In genomic region chr13:25085125-25085742, GRCh38 we compare ENCODE assay signal across 8 cellular contexts. TPM values are rescaled to one million over a fixed set of nuclear protein-coding genes. Genes with fewer than 3 reads are reported as not detected.
DNase-seq lines count a peak whose midpoint lies in the region; ATAC-seq, FAIRE-seq and TF ChIP-seq lines count a peak whose summit lies in the region.

No MANE protein-coding gene starts in this region.

- intact Hi-C loops in aorta (cut with DNase I) = no loop called here

- no peak for DNase-seq in AG04450 (ENCODE audit: low read depth, low spot score)
- peak; percentile 56 for DNase-seq in GM10248 (ENCODE audit: extremely low spot score)
- peak; percentile 67 for DNase-seq in NAMALWA (ENCODE audit: low spot score)
- DNase-seq in amniotic stem cell (lab: John Stamatoyannopoulos, UW) = peak; percentile 46
- peak; percentile 53 for DNase-seq in kidney glomerular epithelial cell (lab: John Stamatoyannopoulos, UW)
- DNase-seq in urothelium cell line (ENCODE audit: low spot score) = peak; percentile 32
- no peak for DNase-seq in aorta
- DNase-seq in NCI-H2196 treated with DMSO at 0.1 percent for 48 hours (lab: John Stamatoyannopoulos, UW; ENCODE audit: unreplicated experiment) = no peak

- no peaks in the 10 kb centered on the region for H3K36me3 ChIP-seq in aorta (ENCODE audit: control insufficient read depth in 1 of 2, insufficient read depth in 2 of 2, low read length in 1 of 2)

- no peak for FAIRE-seq in urothelium cell line (lab: Jason Lieb, UNC)

- H3K4me3 ChIP-seq in AG04450 (ENCODE audit: low read depth, low read length) (no peak overlapping the region), aorta (ENCODE audit: low read length in 2 of 2) (no peak overlapping the region)

- CTCF ChIA-PET in AG04450 (lab: Charles Lee) = interaction anchor here (0.8 to 2.8 kb wide), 3 partner anchors 11 to 27 kb away, joined by 3 to 17 read pairs (median 3); partner anchors contain the start of gene PABPC3
- CTCF ChIA-PET in GM10248 (lab: Yijun Ruan, JAX) = interaction anchor here (0.7 to 4.7 kb wide), 17 partner anchors 9 to 290 kb away, joined by 3 to 41 read pairs (median 4); no protein-coding TSS in a partner anchor

- POLR2A ChIA-PET in AG04450 (lab: Yijun Ruan, JAX) (no interaction called here), GM10248 (lab: Yijun Ruan, JAX) (no interaction called here)

- H3K9me3 ChIP-seq in AG04450 (ENCODE audit: control insufficient read depth, insufficient read depth, low read length) (no peaks in the 10 kb centered on the region), aorta (ENCODE audit: control insufficient read depth, low read length) (no peaks in the 10 kb centered on the region)

- TF ChIP-seq CTCF in AG04450 (IDR thresholded peaks at IDR 0.05; ENCODE audit: low read depth, low read length) (peak; percentile 73), GM10248 (IDR thresholded peaks at IDR 0.05; ENCODE audit: control extremely low read depth, extremely low read depth, low read depth, missing control alignments) (peak; percentile 70)

- no peaks in the 10 kb centered on the region for H3K4me1 ChIP-seq in aorta (ENCODE audit: control insufficient read depth in 1 of 2, insufficient read depth in 2 of 2, low read length in 2 of 2)

- peaks cover 2% of the 10 kb centered on the region for H3K27me3 ChIP-seq in AG04450 (ENCODE audit: control insufficient read depth, insufficient read depth, low read length)
- peaks cover 0 to 3% of the 10 kb centered on the region in 2 donors for H3K27me3 ChIP-seq in aorta (ENCODE audit: control insufficient read depth in 1 of 2, insufficient read depth in 2 of 2, low read length in 1 of 2)

- WGBS in aorta, 2 donors = 40 to 47% methylated on average over 6 of the region's 6 CpGs

- H3K27ac ChIP-seq in AG04450 (ENCODE audit: low read depth, low read length) (no peak overlapping the region), aorta (ENCODE audit: low read depth in 1 of 2, low read length in 2 of 2) (no peak overlapping the region)

- no peak for ATAC-seq in aorta (ENCODE audit: low FRiP score)

RNA-seq across cellular contexts. Expression of gene PABPC3, which starts 10.7 kb away (rescaled TPM):
- polyA plus RNA-seq in AG04450 (2011; rRNA removed) (0.36 and 0.50 TPM in 2 replicates), aorta (under 1 TPM; 0.15 to 0.38 TPM)
- polyA minus RNA-seq in AG04450 (2011; rRNA and poly(A)+ RNA removed) = 0.09 and 0.17 TPM in 2 replicates
- total RNA-seq in aorta = under 1 TPM; 0.15 to 0.23 TPM

Comparison
In these comparisons a context has a peak if more than half of its experiments do, and no peak if none do; other contexts are left out.
1. DNase-seq: peak in GM10248 (single experiment), NAMALWA (single experiment), amniotic stem cell (single experiment), kidney glomerular epithelial cell (single experiment) and urothelium cell line (single experiment); none in AG04450 (single experiment), aorta (0 of 2) and NCI-H2196 treated with DMSO at 0.1 percent for 48 hours (single experiment).